ENCODE assay signal across 22 cellular contexts in the genomic region with DNA sequence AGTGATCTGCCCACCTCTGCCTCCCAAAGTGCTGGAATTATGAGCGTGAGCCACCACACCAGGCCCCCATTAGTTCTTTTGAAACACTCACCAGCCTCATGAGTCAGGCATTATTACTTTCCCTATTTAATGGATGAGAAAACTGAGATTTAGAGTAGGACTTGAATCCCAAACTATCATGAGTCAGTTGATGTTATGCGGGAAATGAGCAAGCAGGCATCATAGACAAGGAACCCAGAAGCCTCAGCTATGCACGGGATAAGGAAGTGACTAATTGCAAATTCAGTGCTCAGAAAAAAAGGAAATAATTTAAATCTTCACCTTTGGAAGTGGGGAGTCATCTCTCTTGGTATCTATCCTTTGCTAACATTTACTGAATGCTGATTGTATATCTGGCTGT.
DNase-seq lines count a peak whose midpoint lies in the region; ATAC-seq and TF ChIP-seq lines count a peak whose summit lies in the region.
"Had no signal": no experiment of that assay in that cellular context is flagged by ENCODE, and none has a peak within 500 bp of the region (broad histone marks: within the 10 kb centered on the region; RNA-seq: fewer than 3 reads in every experiment).

No MANE protein-coding gene starts in this region.

- no peaks in the 10 kb centered on the region for H3K9me2 ChIP-seq in SK-N-SH

- H3K27me3 ChIP-seq in SK-N-SH (ENCODE audit: insufficient read depth) (no peaks in the 10 kb centered on the region), fibroblast of lung (ENCODE audit: control insufficient read depth, insufficient read depth, low read length) (no peaks in the 10 kb centered on the region)
- no peaks in the 10 kb centered on the region for H3K27me3 ChIP-seq in CD8-positive, alpha-beta T cell (ENCODE audit: insufficient read depth, low read length)
- H3K27me3 ChIP-seq: esophagus squamous epithelium, ovary, uterus had no signal

- H3K27me3 Mint-ChIP-seq in CD8-positive, alpha-beta T cell (ENCODE audit: low read depth): no peaks in the 10 kb centered on the region
- H3K27me3 Mint-ChIP-seq: activated CD4-positive, alpha-beta T cell treated with anti-CD3 and anti-CD28 coated beads for 36 hours; stimulated activated naive CD8-positive, alpha-beta T cell treated with anti-CD3 and anti-CD28 coated beads, Interleukin-15, Interleukin-2, amounts not matched to agents 100 ng/mL and 50 ng/mL, for 24 hours had no signal

- no peak for TF ChIP-seq EP300 in SK-N-SH (IDR thresholded peaks at IDR 0.05; ENCODE audit: borderline replicate concordance in 1 of 2, low read depth in 1 of 2, low read length in 1 of 2)

- TF ChIP-seq CTCF in SK-N-SH (IDR thresholded peaks at IDR 0.05) (no peak), RWPE1 (conservative IDR thresholded peaks at IDR 0.05; ENCODE audit: low read depth) (no peak), fibroblast of lung (conservative IDR thresholded peaks at IDR 0.05 in 1 of 2, IDR thresholded peaks at IDR 0.05 in 1 of 2; ENCODE audit: low read depth in 1 of 2, low read length in 2 of 2) (no peak)
- no peak for TF ChIP-seq CTCF in CD8-positive, alpha-beta T cell (IDR thresholded peaks at IDR 0.05)

- ATAC-seq in SK-N-SH treated with all-trans-retinoic acid at 6 μM for 48 hours (no peak), HG03159 (IDR thresholded peaks at IDR 0.05; ENCODE audit: unreplicated experiment) (no peak)
- no peak for ATAC-seq in CD8-positive, alpha-beta T cell
- ATAC-seq: activated CD4-positive, alpha-beta T cell treated with anti-CD3 and anti-CD28 coated beads for 36 hours had no signal

- 43% methylated on average over 3 of the region's 3 CpGs for WGBS in SK-N-SH (ENCODE audit: low lambda C conversion rate)

- no peak overlapping the region for H2AFZ ChIP-seq in SK-N-SH (ENCODE audit: low read depth)
- H2AFZ ChIP-seq in fibroblast of lung (ENCODE audit: low read length): no peak overlapping the region

- H3K4me1 Mint-ChIP-seq in CD8-positive, alpha-beta T cell (ENCODE audit: low read depth): no peaks in the 10 kb centered on the region
- H3K4me1 Mint-ChIP-seq: activated CD4-positive, alpha-beta T cell treated with anti-CD3 and anti-CD28 coated beads for 36 hours had no signal

- H3K27ac Mint-ChIP-seq in CD8-positive, alpha-beta T cell: no peak overlapping the region
- H3K27ac Mint-ChIP-seq: activated CD4-positive, alpha-beta T cell treated with anti-CD3 and anti-CD28 coated beads for 36 hours; H9; stimulated activated naive CD8-positive, alpha-beta T cell treated with anti-CD3 and anti-CD28 coated beads, Interleukin-15, Interleukin-2, amounts not matched to agents 100 ng/mL and 50 ng/mL, for 24 hours had no signal

- TF ChIP-seq RAD21 in SK-N-SH (IDR thresholded peaks at IDR 0.05; ENCODE audit: low read length): no peak

- H3K79me2 ChIP-seq in SK-N-SH (ENCODE audit: insufficient read depth): no peaks in the 10 kb centered on the region
- H3K79me2 ChIP-seq in fibroblast of lung (ENCODE audit: control insufficient read depth, insufficient read depth, low read length): no peaks in the 10 kb centered on the region

- H4K20me1 ChIP-seq in SK-N-SH (ENCODE audit: insufficient read depth) (no peaks in the 10 kb centered on the region), fibroblast of lung (ENCODE audit: control insufficient read depth, extremely low read depth, insufficient read depth, low read length) (no peaks in the 10 kb centered on the region)

- H3K9me3 Mint-ChIP-seq in CD8-positive, alpha-beta T cell: no peaks in the 10 kb centered on the region
- H3K9me3 Mint-ChIP-seq: H9; stimulated activated naive CD8-positive, alpha-beta T cell treated with anti-CD3 and anti-CD28 coated beads, Interleukin-15, Interleukin-2, amounts not matched to agents 100 ng/mL and 50 ng/mL, for 24 hours had no signal

- H3K4me2 ChIP-seq in SK-N-SH: no peak overlapping the region
- no peak overlapping the region for H3K4me2 ChIP-seq in fibroblast of lung (ENCODE audit: extremely low read depth, insufficient read depth, low read length)

- H3K9me3 ChIP-seq in SK-N-SH: no peaks in the 10 kb centered on the region
- no peaks in the 10 kb centered on the region for H3K9me3 ChIP-seq in fibroblast of lung (ENCODE audit: control insufficient read depth, insufficient read depth, low read depth, low read length)
- H3K9me3 ChIP-seq in CD8-positive, alpha-beta T cell (ENCODE audit: low read length): no peaks in the 10 kb centered on the region
- H3K9me3 ChIP-seq: esophagus squamous epithelium, ovary, uterus had no signal

- no peak overlapping the region for H3K9ac ChIP-seq in SK-N-SH
- no peak overlapping the region for H3K9ac ChIP-seq in fibroblast of lung (ENCODE audit: insufficient read depth, low read length)

- peaks cover 16% of the 10 kb centered on the region for H3F3A ChIP-seq in SK-N-SH (replicated peaks; ENCODE audit: insufficient read depth)

- peaks cover 0 to 2% of the 10 kb centered on the region in 2 experiments for H3K36me3 ChIP-seq in SK-N-SH (replicated peaks in 1 of 2; ENCODE audit: control insufficient read depth in 1 of 2, insufficient read depth in 2 of 2, low read length in 1 of 2)
- H3K36me3 ChIP-seq in fibroblast of lung (ENCODE audit: control insufficient read depth, insufficient read depth, low read length): no peaks in the 10 kb centered on the region
- no peaks in the 10 kb centered on the region for H3K36me3 ChIP-seq in CD8-positive, alpha-beta T cell (ENCODE audit: insufficient read depth, low read length)
- H3K36me3 ChIP-seq: esophagus squamous epithelium, ovary, uterus had no signal

- H3K4me3 ChIP-seq in SK-N-SH (ENCODE audit: low read depth in 2 of 2, low read length in 1 of 2) (no peak overlapping the region), fibroblast of lung (replicated peaks in 1 of 4; ENCODE audit: control extremely low read depth in 1 of 4, insufficient read depth in 1 of 4, low read depth in 3 of 4, low read length in 4 of 4) (no peak overlapping the region)
- H3K4me3 ChIP-seq in CD8-positive, alpha-beta T cell (ENCODE audit: low read depth, low read length): no peak overlapping the region
- H3K4me3 ChIP-seq: esophagus squamous epithelium, ovary, uterus had no signal

- intact Hi-C loops in CD8-positive, alpha-beta T cell (cut with DNase I, micrococcal nuclease): no loop called here

- POLR2A ChIA-PET in SK-N-SH (lab: Yijun Ruan, JAX): no interaction called here
- POLR2A ChIA-PET in RWPE1 (lab: Yijun Ruan, JAX; ENCODE audit: low non-redundant PET): no interaction called here
- POLR2A ChIA-PET in CD8-positive, alpha-beta T cell (lab: Charles Lee): no interaction called here

- peaks cover 26% of the 10 kb centered on the region for H3K36me3 Mint-ChIP-seq in CD8-positive, alpha-beta T cell

- H3K27ac ChIP-seq in SK-N-SH (ENCODE audit: low read depth in 2 of 2, low read length in 1 of 2) (0 out of 4 replicates have a peak overlapping the region, but pooled peaks of 1 of the 2 experiments have one; percentile 13), RWPE1 (no peak overlapping the region), fibroblast of lung (ENCODE audit: insufficient read depth, low read length) (peak overlapping the region; percentile 39)
- H3K27ac ChIP-seq in CD8-positive, alpha-beta T cell (ENCODE audit: low read depth, low read length): no peak overlapping the region
- H3K27ac ChIP-seq: esophagus squamous epithelium, HL-60, ovary, uterus had no signal

- H3K4me1 ChIP-seq in SK-N-SH (ENCODE audit: control insufficient read depth in 1 of 2, insufficient read depth in 2 of 2, low read depth in 1 of 2, low read length in 1 of 2): no peaks in the 10 kb centered on the region; a peak in 1 of 4 replicates
- peaks cover 4% of the 10 kb centered on the region for H3K4me1 ChIP-seq in fibroblast of lung (ENCODE audit: control insufficient read depth, extremely low read depth, insufficient read depth, low read length)
- H3K4me1 ChIP-seq in CD8-positive, alpha-beta T cell (ENCODE audit: insufficient read depth, low read length): no peaks in the 10 kb centered on the region
- H3K4me1 ChIP-seq: esophagus squamous epithelium, uterus had no signal

- CTCF ChIA-PET in SK-N-SH (lab: Yijun Ruan, JAX) (interaction anchor here (1.2 kb wide), 1 partner anchor 8 kb away, joined by 3 read pairs; no protein-coding TSS in a partner anchor), RWPE1 (lab: Yijun Ruan, JAX) (no interaction called here)
- CTCF ChIA-PET in CD8-positive, alpha-beta T cell (lab: Charles Lee): no interaction called here

- H3K4me3 Mint-ChIP-seq in CD8-positive, alpha-beta T cell: no peak overlapping the region
- H3K4me3 Mint-ChIP-seq: activated CD4-positive, alpha-beta T cell treated with anti-CD3 and anti-CD28 coated beads for 36 hours; H9; stimulated activated naive CD8-positive, alpha-beta T cell treated with anti-CD3 and anti-CD28 coated beads, Interleukin-15, Interleukin-2, amounts not matched to agents 100 ng/mL and 50 ng/mL, for 24 hours had no signal

- DNase-seq in SK-N-SH (no peak), RWPE1 (ENCODE audit: low spot score) (peak; percentile 30), fibroblast of lung (ENCODE audit: low read depth in 2 of 2) (peak; percentile 20 to 83), stromal cell of bone marrow (ENCODE audit: low read depth) (peak; percentile 28), islet precursor cell (no peak)
- no peak for DNase-seq in CD8-positive, alpha-beta T cell
- DNase-seq: 8988T; activated CD4-positive, alpha-beta T cell treated with anti-CD3 and anti-CD28 coated beads for 36 hours; activated T-cell treated with anti-CD3 and anti-CD28 coated beads, Interleukin-2, amount 50 U/mL, for 1 hour; esophagus squamous epithelium; H9; midbrain; NCI-H187 treated with DMSO at 0.1 percent for 48 hours; NCI-H510A treated with DMSO at 0.1 percent for 48 hours; ovary; small intestine; T-helper 1 cell; uterus had no signal

TF ChIP-seq in SK-N-SH, 30 proteins besides CTCF, POLR2A, EP300 and RAD21:
- TF ChIP-seq FOXM1 (IDR thresholded peaks at IDR 0.05; ENCODE audit: low read depth): peak; percentile 55; the same call in 1 of the 2 replicates
- TF ChIP-seq JUND (IDR thresholded peaks at IDR 0.05): 0 out of 2 replicates have a peak, but pooled peaks have one; percentile 23
- TF ChIP-seq TEAD4 (IDR thresholded peaks at IDR 0.05; ENCODE audit: borderline replicate concordance, insufficient read depth): no peak
- peak; percentile 29 for TF ChIP-seq TCF12 (IDR thresholded peaks at IDR 0.05)
- TF ChIP-seq FOSL2 (IDR thresholded peaks at IDR 0.05; ENCODE audit: borderline replicate concordance, low read depth): peak; percentile 45; the same call in 1 of the 2 replicates
- TF ChIP-seq GABPA (IDR thresholded peaks at IDR 0.05; ENCODE audit: low read depth): no peak
TF ChIP-seq in SK-N-SH: peak in this region for 4.

TF ChIP-seq in SK-N-SH treated with all-trans-retinoic acid at 6 μM for 48 hours, 23 proteins besides CTCF, POLR2A, EP300 and RAD21 (continues in another document):
- no peak for TF ChIP-seq ZNF8 (CRISPR knock-in tag; IDR thresholded peaks at IDR 0.05)
- no peak for TF ChIP-seq ZFP3 (CRISPR knock-in tag; IDR thresholded peaks at IDR 0.05)
- TF ChIP-seq ESRRG (CRISPR knock-in tag; IDR thresholded peaks at IDR 0.05): no peak

Comparison
In these comparisons a context has a peak if more than half of its experiments do, and no peak if none do; other contexts are left out.
1. DNase-seq: peak in RWPE1 (single experiment), fibroblast of lung (2 of 2) and stromal cell of bone marrow (single experiment); none in SK-N-SH (single experiment), CD8-positive, alpha-beta T cell (0 of 7) and islet precursor cell (single experiment).